14 cellular contexts compared by ENCODE assay signal in genomic region chr18:10715791-10716190, GRCh38.
DNase-seq lines count a peak whose midpoint lies in the region; ATAC-seq, FAIRE-seq and TF ChIP-seq lines count a peak whose summit lies in the region.
"Had no signal": no experiment of that assay in that cellular context is flagged by ENCODE, and none has a peak within 500 bp of the region (broad histone marks: within the 10 kb centered on the region; RNA-seq: fewer than 3 reads in every experiment).

No MANE protein-coding gene starts in this region.

- H3K4me3 ChIP-seq in bronchial epithelial cell (ENCODE audit: low read depth, low read length) (no peak overlapping the region), lower lobe of right lung (no peak overlapping the region)

- H3K27me3 ChIP-seq in bronchial epithelial cell (ENCODE audit: control insufficient read depth, insufficient read depth, low read length) = no peaks in the 10 kb centered on the region
- no peaks in the 10 kb centered on the region for H3K27me3 ChIP-seq in lower lobe of right lung (ENCODE audit: low read depth)

- ATAC-seq in lower lobe of right lung = peak; percentile 21 to 56
- no peak for ATAC-seq in GM18909 (IDR thresholded peaks at IDR 0.05; ENCODE audit: poor library complexity, unreplicated experiment)
- ATAC-seq: activated CD8-positive, alpha-beta T cell treated with anti-CD3 and anti-CD28 coated beads, Interleukin-2, amount 10 ng/mL, durations not matched to agents 7 days and 5 days had no signal

- H3K36me3 ChIP-seq in bronchial epithelial cell (ENCODE audit: control insufficient read depth, insufficient read depth, low read length) = no peaks in the 10 kb centered on the region
- no peaks in the 10 kb centered on the region for H3K36me3 ChIP-seq in lower lobe of right lung

- peak; percentile 18 for FAIRE-seq in bronchial epithelial cell (lab: Jason Lieb, UNC)
- FAIRE-seq in GM12891 (lab: Jason Lieb, UNC) = no peak
- FAIRE-seq: GM19239, H1 had no signal

- no peaks in the 10 kb centered on the region for H3K4me1 ChIP-seq in lower lobe of right lung

- TF ChIP-seq CTCF in bronchial epithelial cell (IDR thresholded peaks at IDR 0.05; ENCODE audit: insufficient read depth, low read length, severe bottlenecking) (no peak), lower lobe of right lung (IDR thresholded peaks at IDR 0.05) (no peak)

- no peaks in the 10 kb centered on the region for H3K9me3 ChIP-seq in lower lobe of right lung

- H3K27ac ChIP-seq in lower lobe of right lung = no peak overlapping the region

- intact Hi-C loops in lower lobe of right lung (cut with DNase I) = no loop called here

- DNase-seq in AG08395 (ENCODE audit: low spot score) = peak; percentile 39
- peak; percentile 85 for DNase-seq in M059J (ENCODE audit: low read depth)
- DNase-seq in bronchial epithelial cell (ENCODE audit: low read depth) = peak; percentile 77
- no peak for DNase-seq in lower lobe of right lung
- DNase-seq in NCI-H1092 (lab: John Stamatoyannopoulos, UW) = no peak
- no peak for DNase-seq in UCSD-AML1 (lab: John Stamatoyannopoulos, UW; ENCODE audit: unreplicated experiment)
- no peak for DNase-seq in GM12891 (ENCODE audit: insufficient read length, low spot score)
- DNase-seq: activated CD8-positive, alpha-beta T cell treated with anti-CD3 and anti-CD28 coated beads, Interleukin-2, amount 10 ng/mL, durations not matched to agents 7 days and 5 days; activated naive CD4-positive, alpha-beta T cell treated with anti-CD3 and anti-CD28 coated beads for 36 hours; CD4-positive, CD25-positive, alpha-beta regulatory T cell; NCI-H1436 treated with DMSO at 0.1 percent for 48 hours had no signal

- TF ChIP-seq POLR2A in GM12891 (IDR thresholded peaks at IDR 0.05; ENCODE audit: low read depth, low read length) = no peak

TF ChIP-seq in GM12891, 5 proteins besides CTCF, POLR2A, EP300 and RAD21:
- TF ChIP-seq POU2F2 (IDR thresholded peaks at IDR 0.05; ENCODE audit: low read depth, low read length) (no peak), SPI1 (IDR thresholded peaks at IDR 0.05; ENCODE audit: low read depth, low read length) (no peak), PAX5 (IDR thresholded peaks at IDR 0.05; ENCODE audit: insufficient read depth, low read length, severe bottlenecking) (no peak), TAF1 (IDR thresholded peaks at IDR 0.05; ENCODE audit: low read depth, low read length) (no peak), POLR2AphosphoS5 (IDR thresholded peaks at IDR 0.05; ENCODE audit: low read depth, low read length) (no peak)

Comparison
In these comparisons a context has a peak if more than half of its experiments do, and no peak if none do; other contexts are left out.
1. DNase-seq: peak in AG08395 (single experiment), M059J (single experiment) and bronchial epithelial cell (single experiment); none in lower lobe of right lung (single experiment), NCI-H1092 (single experiment), UCSD-AML1 (single experiment) and GM12891 (single experiment).